7 cellular contexts compared by ENCODE assay signal in genomic region chr18:28438381-28438780, GRCh38.
"Had no signal": no experiment of that assay in that cellular context is flagged by ENCODE, and none has a peak within 500 bp of the region (broad histone marks: within the 10 kb centered on the region; RNA-seq: fewer than 3 reads in every experiment).

No MANE protein-coding gene starts in this region.

- ATAC-seq: GM12878 had no signal

- FAIRE-seq: G401.6, GM12878, GM12891, GM12892, GM18507, GM19239 had no signal

- H3K4me3 ChIP-seq: GM12878 had no signal

- DNase-seq: GDM1 had no signal
